In the genomic region with DNA sequence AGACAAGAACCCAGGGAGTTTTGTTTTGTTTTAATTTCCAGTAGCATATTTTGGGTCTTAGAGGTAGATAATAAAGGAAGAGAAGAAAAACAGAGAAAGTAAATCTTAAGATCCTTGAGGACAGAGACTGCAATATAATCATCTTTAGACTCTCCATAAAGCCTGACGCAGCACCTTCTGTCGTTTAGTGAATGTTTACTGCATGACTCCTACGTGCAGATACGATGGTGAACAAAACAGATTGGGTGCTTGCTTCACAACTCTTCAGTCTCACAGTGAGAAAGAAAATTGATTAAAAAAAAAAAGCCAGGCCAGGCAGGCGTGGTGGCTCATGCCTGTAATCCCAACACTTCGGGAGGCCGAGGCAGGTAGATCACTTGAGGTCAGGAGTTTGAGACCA, we compare ENCODE assay signal across 21 cellular contexts.
DNase-seq lines count a peak whose midpoint lies in the region; ATAC-seq, FAIRE-seq and TF ChIP-seq lines count a peak whose summit lies in the region.
"Had no signal": no experiment of that assay in that cellular context is flagged by ENCODE, and none has a peak within 500 bp of the region (broad histone marks: within the 10 kb centered on the region; RNA-seq: fewer than 3 reads in every experiment).

No MANE protein-coding gene starts in this region.

- H3K18ac ChIP-seq in trophoblast cell (ENCODE audit: low read length), result no peak overlapping the region

- no peak overlapping the region for H3K4me2 ChIP-seq in astrocyte (ENCODE audit: low read length)
- H3K4me2 ChIP-seq in trophoblast cell (ENCODE audit: low read length), result no peak overlapping the region

- no peak overlapping the region for H3K9ac ChIP-seq in astrocyte (ENCODE audit: low read length)
- no peak overlapping the region for H3K9ac ChIP-seq in trophoblast cell (ENCODE audit: low read length)

- H2AK5ac ChIP-seq in trophoblast cell (ENCODE audit: low read length), result no peak overlapping the region

- H2BK120ac ChIP-seq in trophoblast cell (ENCODE audit: insufficient read depth, low read length, poor library complexity), result no peak overlapping the region

- H3K36me3 ChIP-seq in astrocyte (ENCODE audit: insufficient read depth, low read length), result no peaks in the 10 kb centered on the region
- no peaks in the 10 kb centered on the region for H3K36me3 ChIP-seq in trophoblast cell (ENCODE audit: control insufficient read depth in 1 of 2, insufficient read depth in 2 of 2, low read length in 2 of 2)
- H3K36me3 ChIP-seq in adrenal gland (replicated peaks in 1 of 2), result no peaks in the 10 kb centered on the region
- H3K36me3 ChIP-seq: vagina had no signal

- no peak overlapping the region for H3K4ac ChIP-seq in trophoblast cell (ENCODE audit: low read depth, low read length)

- H4K20me1 ChIP-seq in astrocyte (ENCODE audit: insufficient read depth, low read length), result no peaks in the 10 kb centered on the region

- DNase-seq in NCI-H524 (lab: John Stamatoyannopoulos, UW) (peak; percentile 44 to 74), astrocyte (ENCODE audit: low read depth) (no peak), foreskin keratinocyte (peak; percentile 54 to 80), trophoblast cell (peak in 1 of 2 donors; percentile 10), NCI-H1436 (lab: John Stamatoyannopoulos, UW) (no peak), adrenal gland (no peak), GM12891 (ENCODE audit: insufficient read length, low spot score) (no peak)
- DNase-seq: activated CD4-positive, alpha-beta T cell treated with anti-CD3 and anti-CD28 coated beads for 48 hours; activated naive CD4-positive, alpha-beta T cell; activated T-cell treated with anti-CD3 and anti-CD28 coated beads, Interleukin-2, amount 50 U/mL, for 48 hours; amniotic stem cell; Calu3; NCI-H1092 treated with DMSO at 0.1 percent for 48 hours; NCI-H2029; stimulated activated CD4-positive, alpha-beta T cell treated with anti-CD3 and anti-CD28 coated beads, Interleukin-2, amount 100 ng/mL, for 24 hours had no signal

- no peaks in the 10 kb centered on the region for H3K79me1 ChIP-seq in trophoblast cell (ENCODE audit: low read length)

- peaks cover 44% of the 10 kb centered on the region for H3K4me1 Mint-ChIP-seq in astrocyte (ENCODE audit: low read depth, unreplicated experiment)

- no peak for TF ChIP-seq CTCF in astrocyte (IDR thresholded peaks at IDR 0.05; ENCODE audit: insufficient read depth, low read depth, low read length)
- no peak for TF ChIP-seq CTCF in foreskin keratinocyte (conservative IDR thresholded peaks at IDR 0.05)
- no peak for TF ChIP-seq CTCF in adrenal gland (IDR thresholded peaks at IDR 0.05)

- no peaks in the 10 kb centered on the region for H3K27me3 Mint-ChIP-seq in astrocyte (ENCODE audit: low read depth, unreplicated experiment)

- no peak overlapping the region for H3K14ac ChIP-seq in trophoblast cell (ENCODE audit: low read length)

- no CpG with 5 or more reads among the region's 7 CpGs for WGBS in trophoblast cell (ENCODE audit: extremely low coverage, insufficient coverage, insufficient read length)
- 74 to 85% (median 80%) methylated on average over 7 of the region's 7 CpGs for WGBS in adrenal gland, 4 donors

- H2AFZ ChIP-seq in astrocyte (ENCODE audit: low read depth, low read length) (no peak overlapping the region), trophoblast cell (ENCODE audit: insufficient read depth, low read length, poor library complexity) (no peak overlapping the region)

- H2BK12ac ChIP-seq in trophoblast cell (ENCODE audit: low read length), result no peak overlapping the region

- no peak overlapping the region for H4K91ac ChIP-seq in trophoblast cell (ENCODE audit: low read depth, low read length)

- peak overlapping the region; percentile 15 for H3K27ac Mint-ChIP-seq in astrocyte (ENCODE audit: unreplicated experiment)

- H3K9me3 ChIP-seq in astrocyte (ENCODE audit: insufficient read depth, low read depth, low read length), result no peaks in the 10 kb centered on the region
- peaks cover 2% of the 10 kb centered on the region for H3K9me3 ChIP-seq in trophoblast cell (ENCODE audit: insufficient read depth, low read depth, low read length)
- no peaks in the 10 kb centered on the region for H3K9me3 ChIP-seq in adrenal gland (replicated peaks in 1 of 3)
- H3K9me3 ChIP-seq: vagina had no signal

- intact Hi-C loops in adrenal gland (cut with DNase I), result no loop called here

- TF ChIP-seq POLR2A in adrenal gland (IDR thresholded peaks at IDR 0.05), result no peak
- no peak for TF ChIP-seq POLR2A in GM12891 (IDR thresholded peaks at IDR 0.05; ENCODE audit: low read depth, low read length)

- H3K27ac ChIP-seq in astrocyte (ENCODE audit: low read depth, low read length), result no peak overlapping the region
- H3K27ac ChIP-seq in foreskin keratinocyte, result peak overlapping the region; percentile 37
- peak overlapping the region; percentile 5 for H3K27ac ChIP-seq in trophoblast cell (ENCODE audit: low read depth, low read length)
- H3K27ac ChIP-seq in adrenal gland, result no peak overlapping the region
- H3K27ac ChIP-seq: C4-2B, vagina had no signal

- no peak overlapping the region for H3K23ac ChIP-seq in trophoblast cell (ENCODE audit: low read length)

- H3K36me3 Mint-ChIP-seq in astrocyte (ENCODE audit: low read depth, unreplicated experiment), result peaks cover 2% of the 10 kb centered on the region

- peaks cover 2% of the 10 kb centered on the region for H3K9me3 Mint-ChIP-seq in astrocyte (ENCODE audit: unreplicated experiment)

- H2BK5ac ChIP-seq in trophoblast cell (ENCODE audit: low read depth, low read length, poor library complexity), result no peak overlapping the region

- H4K12ac ChIP-seq in trophoblast cell (ENCODE audit: low read depth, low read length), result no peak overlapping the region

- no peaks in the 10 kb centered on the region for H3K79me2 ChIP-seq in astrocyte (ENCODE audit: insufficient read depth, low read length)
- H3K79me2 ChIP-seq in trophoblast cell (ENCODE audit: control insufficient read depth, insufficient read depth, low read length, poor library complexity), result peaks cover 1% of the 10 kb centered on the region

- no peaks in the 10 kb centered on the region for H3K27me3 ChIP-seq in astrocyte (ENCODE audit: insufficient read depth, low read length)
- H3K27me3 ChIP-seq in foreskin keratinocyte, result no peaks in the 10 kb centered on the region
- H3K27me3 ChIP-seq in trophoblast cell (ENCODE audit: insufficient read depth, low read length), result no peaks in the 10 kb centered on the region
- H3K27me3 ChIP-seq in adrenal gland, result no peaks in the 10 kb centered on the region
- H3K27me3 ChIP-seq: vagina had no signal

- no peak overlapping the region for H3K4me3 Mint-ChIP-seq in astrocyte (ENCODE audit: unreplicated experiment)

- no peak overlapping the region for H4K8ac ChIP-seq in trophoblast cell (ENCODE audit: low read depth, low read length)

- ATAC-seq in foreskin keratinocyte (peak; percentile 66), GM21515 (IDR thresholded peaks at IDR 0.05; ENCODE audit: unreplicated experiment) (no peak)
- ATAC-seq: GM12878 had no signal

- H3K4me1 ChIP-seq in astrocyte (ENCODE audit: insufficient read depth, low read length) (no peaks in the 10 kb centered on the region), foreskin keratinocyte (peaks cover 63% of the 10 kb centered on the region), trophoblast cell (ENCODE audit: control insufficient read depth in 1 of 2, insufficient read depth in 2 of 2, low read length in 2 of 2) (peaks cover 9 to 16% of the 10 kb centered on the region in 2 experiments), adrenal gland (replicated peaks in 1 of 2) (no peaks in the 10 kb centered on the region)

- H3K4me3 ChIP-seq in astrocyte (ENCODE audit: insufficient read depth, low read depth, low read length) (no peak overlapping the region), trophoblast cell (ENCODE audit: low read depth, low read length) (no peak overlapping the region), adrenal gland (no peak overlapping the region)
- H3K4me3 ChIP-seq: GM12878, skin epidermis, vagina had no signal

- FAIRE-seq in astrocyte (lab: Jason Lieb, UNC) (no peak), GM12891 (lab: Jason Lieb, UNC) (no peak)
- FAIRE-seq: GM12878, RCC 7860 had no signal

TF ChIP-seq in GM12891, 5 proteins besides CTCF, POLR2A, EP300 and RAD21:
- TF ChIP-seq SPI1 (IDR thresholded peaks at IDR 0.05; ENCODE audit: low read depth, low read length) (no peak), POLR2AphosphoS5 (IDR thresholded peaks at IDR 0.05; ENCODE audit: low read depth, low read length) (no peak), POU2F2 (IDR thresholded peaks at IDR 0.05; ENCODE audit: low read depth, low read length) (no peak), TAF1 (IDR thresholded peaks at IDR 0.05; ENCODE audit: low read depth, low read length) (no peak), PAX5 (IDR thresholded peaks at IDR 0.05; ENCODE audit: insufficient read depth, low read length, severe bottlenecking) (no peak)

Comparison
In these comparisons a context has a peak if more than half of its experiments do, and no peak if none do; other contexts are left out.
1. DNase-seq: peak in NCI-H524 (2 of 2) and foreskin keratinocyte (2 of 2); none in astrocyte (single experiment), NCI-H1436 (single experiment), adrenal gland (0 of 7) and GM12891 (single experiment).
2. H3K27ac ChIP-seq: peak in foreskin keratinocyte (single experiment) and trophoblast cell (single experiment); none in astrocyte (single experiment) and adrenal gland (0 of 5).